Comparison of ENCODE assay signal across 1 cellular context in genomic region chr11:10540546-10540914, GRCh38.
TF ChIP-seq lines count a peak whose summit lies in the region.

No MANE protein-coding gene starts in this region.

TF ChIP-seq in HepG2, 621 proteins besides CTCF, POLR2A, EP300 and RAD21 (continued from another document):
- TF ChIP-seq ZNF101 (CRISPR knock-in tag; IDR thresholded peaks at IDR 0.05; ENCODE audit: borderline replicate concordance, low read depth) (no peak), ZSCAN12 (CRISPR knock-in tag; IDR thresholded peaks at IDR 0.05) (0 out of 2 replicates have a peak, but pooled peaks have one; percentile 32), KDM4B (CRISPR knock-in tag; IDR thresholded peaks at IDR 0.05) (peak; percentile 3; the same call in 1 of the 2 replicates), NR2F2 (IDR thresholded peaks at IDR 0.05; ENCODE audit: borderline replicate concordance, low read depth) (no peak), HNF4G (IDR thresholded peaks at IDR 0.05; ENCODE audit: borderline replicate concordance, low read depth, low read length) (no peak), HNF4G (CRISPR knock-in tag; IDR thresholded peaks at IDR 0.05; ENCODE audit: borderline replicate concordance, low read depth) (no peak), TAF15 (IDR thresholded peaks at IDR 0.05; ENCODE audit: low read depth, low read length, poor library complexity, severe bottlenecking) (no peak), TBX3 (IDR thresholded peaks at IDR 0.05; ENCODE audit: borderline replicate concordance) (no peak), ZSCAN20 (CRISPR knock-in tag; IDR thresholded peaks at IDR 0.05; ENCODE audit: borderline replicate concordance) (peak; percentile 39; the same call in 1 of the 2 replicates), BCL6 (CRISPR knock-in tag; IDR thresholded peaks at IDR 0.05) (no peak), ZNF607 (CRISPR knock-in tag; IDR thresholded peaks at IDR 0.05; ENCODE audit: borderline replicate concordance) (0 out of 2 replicates have a peak, but pooled peaks have one; percentile 13), HIVEP1 (CRISPR knock-in tag; IDR thresholded peaks at IDR 0.05) (no peak), E2F5 (CRISPR knock-in tag; conservative IDR thresholded peaks at IDR 0.05) (peak; percentile 54; the same call in 1 of the 2 replicates), ZNF691 (CRISPR knock-in tag; IDR thresholded peaks at IDR 0.05; ENCODE audit: borderline replicate concordance, low read depth) (0 out of 2 replicates have a peak, but pooled peaks have one; percentile 3), AGO1 (IDR thresholded peaks at IDR 0.05; ENCODE audit: low read depth, low read length, poor library complexity, severe bottlenecking) (no peak), KDM5A (IDR thresholded peaks at IDR 0.05; ENCODE audit: borderline replicate concordance, low read length) (peak; percentile 39; the same call in 1 of the 2 replicates), GTF2F1 (IDR thresholded peaks at IDR 0.05; ENCODE audit: low read length) (no peak), ZFP1 (CRISPR knock-in tag; IDR thresholded peaks at IDR 0.05) (no peak), ZFAT (CRISPR knock-in tag; conservative IDR thresholded peaks at IDR 0.05) (no peak), ZNF788 (CRISPR knock-in tag; IDR thresholded peaks at IDR 0.05; ENCODE audit: borderline replicate concordance) (no peak), FOSL2 (CRISPR knock-in tag; IDR thresholded peaks at IDR 0.05) (no peak), ETV6 (CRISPR knock-in tag; conservative IDR thresholded peaks at IDR 0.05) (0 out of 2 replicates have a peak, but pooled peaks have one; percentile 38), ZBTB10 (CRISPR knock-in tag; IDR thresholded peaks at IDR 0.05; ENCODE audit: borderline replicate concordance) (0 out of 2 replicates have a peak, but pooled peaks have one; percentile 15), DBP (CRISPR knock-in tag; IDR thresholded peaks at IDR 0.05; ENCODE audit: not compliant biosample characterization) (peak; percentile 28), ELF4 (CRISPR knock-in tag; IDR thresholded peaks at IDR 0.05; ENCODE audit: borderline replicate concordance) (no peak), FOXJ3 (CRISPR knock-in tag; IDR thresholded peaks at IDR 0.05; ENCODE audit: borderline replicate concordance) (0 out of 2 replicates have a peak, but pooled peaks have one; percentile 28), SIN3A (IDR thresholded peaks at IDR 0.05; ENCODE audit: borderline replicate concordance, low read depth, low read length) (0 out of 2 replicates have a peak, but pooled peaks have one; percentile 33), ZNF749 (CRISPR knock-in tag; IDR thresholded peaks at IDR 0.05; ENCODE audit: borderline replicate concordance) (no peak), ZNF160 (CRISPR knock-in tag; IDR thresholded peaks at IDR 0.05) (no peak), ASH2L (IDR thresholded peaks at IDR 0.05; ENCODE audit: insufficient read length, low read depth, low read length) (peak; percentile 73), PBX2 (CRISPR knock-in tag; IDR thresholded peaks at IDR 0.05) (no peak), XBP1 (CRISPR knock-in tag; IDR thresholded peaks at IDR 0.05) (peak; percentile 38; the same call in 1 of the 2 replicates), ISL2 (CRISPR knock-in tag; IDR thresholded peaks at IDR 0.05) (0 out of 2 replicates have a peak, but pooled peaks have one; percentile 7), RFXAP (CRISPR knock-in tag; IDR thresholded peaks at IDR 0.05; ENCODE audit: borderline replicate concordance) (0 out of 2 replicates have a peak, but pooled peaks have one; percentile 8), ZNF550 (CRISPR knock-in tag; IDR thresholded peaks at IDR 0.05; ENCODE audit: borderline replicate concordance) (no peak), NR3C1 (CRISPR knock-in tag; IDR thresholded peaks at IDR 0.05) (no peak), E2F1 (CRISPR knock-in tag; IDR thresholded peaks at IDR 0.05) (no peak), PHF20 (CRISPR knock-in tag; IDR thresholded peaks at IDR 0.05) (no peak), ZNF773 (CRISPR knock-in tag; IDR thresholded peaks at IDR 0.05; ENCODE audit: borderline replicate concordance) (no peak), ZNF331 (CRISPR knock-in tag; IDR thresholded peaks at IDR 0.05) (no peak), GTF3A (CRISPR knock-in tag; conservative IDR thresholded peaks at IDR 0.05) (no peak), HNRNPH1 (optimal IDR thresholded peaks at IDR 0.05; ENCODE audit: low read depth, low read length) (no peak), ZNF232 (CRISPR knock-in tag; IDR thresholded peaks at IDR 0.05; ENCODE audit: borderline replicate concordance) (0 out of 2 replicates have a peak, but pooled peaks have one; percentile 36), ZNF660 (CRISPR knock-in tag; IDR thresholded peaks at IDR 0.05; ENCODE audit: borderline replicate concordance, low read depth) (no peak), SATB2 (CRISPR knock-in tag; IDR thresholded peaks at IDR 0.05) (0 out of 2 replicates have a peak, but pooled peaks have one; percentile 10), ZNF652 (CRISPR knock-in tag; IDR thresholded peaks at IDR 0.05; ENCODE audit: borderline replicate concordance, low read depth) (no peak)
